In genomic region chr1:212415107-212415841, GRCh38 we compare ENCODE assay signal across 8 cellular contexts. TPM values are rescaled to one million over a fixed set of nuclear protein-coding genes. Genes with fewer than 3 reads are reported as not detected.
DNase-seq lines count a peak whose midpoint lies in the region; ATAC-seq and TF ChIP-seq lines count a peak whose summit lies in the region.

No MANE protein-coding gene starts in this region.

- peak overlapping the region; percentile 12 to 27 for H3K9ac ChIP-seq in liver (ENCODE audit: low read depth in 1 of 2, low read length in 2 of 2)

- H3K27ac Mint-ChIP-seq in activated naive CD8-positive, alpha-beta T cell treated with anti-CD3 and anti-CD28 coated beads, Interleukin-2, amount 10 ng/mL, durations not matched to agents 7 days and 5 days, result peak overlapping the region; percentile 96

- ATAC-seq in activated naive CD8-positive, alpha-beta T cell treated with anti-CD3 and anti-CD28 coated beads, Interleukin-2, amount 10 ng/mL, durations not matched to agents 7 days and 5 days (ENCODE audit: low read depth), result no peak
- ATAC-seq in thoracic aorta (ENCODE audit: insufficient number of reproducible peaks, low FRiP score, low read depth), result no peak
- ATAC-seq in HG03135 (IDR thresholded peaks at IDR 0.05; ENCODE audit: unreplicated experiment), result no peak

- H3K36me3 Mint-ChIP-seq in activated naive CD8-positive, alpha-beta T cell treated with anti-CD3 and anti-CD28 coated beads, Interleukin-2, amount 10 ng/mL, durations not matched to agents 7 days and 5 days, result peaks cover 16% of the 10 kb centered on the region

- H3K27ac ChIP-seq in HL-60 (replicated peaks) (peak overlapping the region; percentile 91), liver (ENCODE audit: low read depth in 1 of 2, low read length in 2 of 2) (peak overlapping the region; percentile 3 to 13), thoracic aorta (peak overlapping the region in 1 of 2 donors; percentile 37)

- POLR2A ChIA-PET in activated naive CD8-positive, alpha-beta T cell treated with anti-CD3 and anti-CD28 coated beads, Interleukin-2, amount 10 ng/mL, durations not matched to agents 7 days and 5 days (lab: Charles Lee), result interaction anchor here (0.6 to 1.6 kb wide), 4 partner anchors 9 to 380 kb away, joined by 3 to 9 read pairs (median 4); partner anchors contain the start of genes ATF3, DTL and NENF

- no peaks in the 10 kb centered on the region for H3K27me3 Mint-ChIP-seq in activated naive CD8-positive, alpha-beta T cell treated with anti-CD3 and anti-CD28 coated beads, Interleukin-2, amount 10 ng/mL, durations not matched to agents 7 days and 5 days

- TF ChIP-seq CTCF in HL-60 (IDR thresholded peaks at IDR 0.05; ENCODE audit: insufficient read depth, low read length), result no peak
- TF ChIP-seq CTCF in liver (IDR thresholded peaks at IDR 0.05; ENCODE audit: low read depth, low read length, missing input control), result no peak
- no peak for TF ChIP-seq CTCF in thoracic aorta (IDR thresholded peaks at IDR 0.05)

- DNase-seq in AML-193 (lab: John Stamatoyannopoulos, UW) (peak; percentile 21 to 47), HL-60 (ENCODE audit: low read depth in 1 of 2, low spot score in 1 of 2) (peak; percentile 37 to 70), thoracic aorta (ENCODE audit: low spot score) (no peak), DMS153 treated with DMSO at 0.1 percent for 48 hours (lab: John Stamatoyannopoulos, UW; ENCODE audit: unreplicated experiment) (no peak)
- peak; percentile 45 for DNase-seq in activated naive CD8-positive, alpha-beta T cell treated with anti-CD3 and anti-CD28 coated beads, Interleukin-2, amount 10 ng/mL, durations not matched to agents 7 days and 5 days
- DNase-seq in stimulated activated CD8-positive, alpha-beta memory T cell treated with anti-CD3 and anti-CD28 coated beads, Interleukin-4, amount 100 ng/mL, for 48 hours, result no peak

- H3K4me1 Mint-ChIP-seq in activated naive CD8-positive, alpha-beta T cell treated with anti-CD3 and anti-CD28 coated beads, Interleukin-2, amount 10 ng/mL, durations not matched to agents 7 days and 5 days, result peaks cover 27% of the 10 kb centered on the region

- H3K9me3 Mint-ChIP-seq in activated naive CD8-positive, alpha-beta T cell treated with anti-CD3 and anti-CD28 coated beads, Interleukin-2, amount 10 ng/mL, durations not matched to agents 7 days and 5 days, result no peaks in the 10 kb centered on the region

- H3K9me3 ChIP-seq in liver (ENCODE audit: control insufficient read depth in 4 of 4, low read length in 3 of 4) (no peaks in the 10 kb centered on the region), thoracic aorta (no peaks in the 10 kb centered on the region)

- 70% methylated on average over 13 of the region's 13 CpGs for WGBS in liver

- TF ChIP-seq RAD21 in liver (IDR thresholded peaks at IDR 0.05), result no peak

- no peaks in the 10 kb centered on the region for H3K27me3 ChIP-seq in HL-60 (ENCODE audit: insufficient read depth, poor library complexity, severe bottlenecking)
- H3K27me3 ChIP-seq in liver (ENCODE audit: control insufficient read depth in 4 of 4, insufficient read depth in 4 of 4, low read length in 3 of 4), result no peaks in the 10 kb centered on the region
- H3K27me3 ChIP-seq in thoracic aorta (replicated peaks; ENCODE audit: insufficient read depth), result no peaks in the 10 kb centered on the region

- H3K4me3 ChIP-seq in HL-60 (replicated peaks; ENCODE audit: insufficient read depth, low read length), result no peak overlapping the region
- peak overlapping the region; percentile 74 to 93 (median 81) for H3K4me3 ChIP-seq in liver (ENCODE audit: low read depth in 1 of 3, low read length in 3 of 3)
- peak overlapping the region; percentile 99 for H3K4me3 ChIP-seq in thoracic aorta

- H3K4me3 Mint-ChIP-seq in activated naive CD8-positive, alpha-beta T cell treated with anti-CD3 and anti-CD28 coated beads, Interleukin-2, amount 10 ng/mL, durations not matched to agents 7 days and 5 days, result peak overlapping the region; percentile 99

- H3K36me3 ChIP-seq in liver (ENCODE audit: control insufficient read depth in 4 of 4, insufficient read depth in 3 of 4, low read depth in 1 of 4, low read length in 3 of 4), result no peaks in the 10 kb centered on the region
- no peaks in the 10 kb centered on the region for H3K36me3 ChIP-seq in thoracic aorta

- H3K4me1 ChIP-seq in liver (ENCODE audit: control insufficient read depth in 4 of 4, insufficient read depth in 4 of 4, low read length in 3 of 4), result peaks cover 0 to 16% (median 5%) of the 10 kb centered on the region in 4 donors
- peaks cover 4 to 18% of the 10 kb centered on the region in 2 donors for H3K4me1 ChIP-seq in thoracic aorta (ENCODE audit: control insufficient read depth in 1 of 2, low read depth in 2 of 2)

TF ChIP-seq in liver, 16 proteins besides CTCF, POLR2A, EP300 and RAD21:
- no peak for TF ChIP-seq HNF4A (conservative IDR thresholded peaks at IDR 0.05)
- TF ChIP-seq REST (IDR thresholded peaks at IDR 0.05), result no peak
- no peak for TF ChIP-seq FOXA2 (IDR thresholded peaks at IDR 0.05)

RNA-seq across cellular contexts. Expression of gene PACC1, which starts 0.6 kb away (rescaled TPM):
- 10 to 100 TPM; 10.1 to 14.3 TPM for total RNA-seq in activated naive CD8-positive, alpha-beta T cell treated with anti-CD3 and anti-CD28 coated beads, Interleukin-2, amount 10 ng/mL, durations not matched to agents 7 days and 5 days
- total RNA-seq in liver, result 1 to 10 TPM; 1.8 to 3.4 TPM
- 1 to 10 TPM; 1.4 to 1.7 TPM for polyA plus RNA-seq in liver
- total RNA-seq in thoracic aorta, result 1 to 10 TPM; 3.2 to 4.1 TPM

RNA-seq across cellular contexts. Expression of gene NENF, which starts 17.4 kb away (rescaled TPM):
- total RNA-seq in activated naive CD8-positive, alpha-beta T cell treated with anti-CD3 and anti-CD28 coated beads, Interleukin-2, amount 10 ng/mL, durations not matched to agents 7 days and 5 days, result 10 to 100 TPM; 30.0 to 31.1 TPM
- total RNA-seq in liver, result 1 to 10 TPM; 6.6 to 9.8 TPM
- polyA plus RNA-seq in liver, result 10 to 100 TPM; 22.1 to 44.3 TPM
- total RNA-seq in thoracic aorta, result 100 to 1,000 TPM; 122 to 152 TPM

Comparison
In these comparisons a context has a peak if more than half of its experiments do, and no peak if none do; other contexts are left out.
1. DNase-seq: peak in AML-193 (2 of 2), HL-60 (2 of 2) and activated naive CD8-positive, alpha-beta T cell treated with anti-CD3 and anti-CD28 coated beads, Interleukin-2, amount 10 ng/mL, durations not matched to agents 7 days and 5 days (single experiment); none in thoracic aorta (single experiment), stimulated activated CD8-positive, alpha-beta memory T cell treated with anti-CD3 and anti-CD28 coated beads, Interleukin-4, amount 100 ng/mL, for 48 hours (single experiment) and DMS153 treated with DMSO at 0.1 percent for 48 hours (single experiment).